In the genomic region with DNA sequence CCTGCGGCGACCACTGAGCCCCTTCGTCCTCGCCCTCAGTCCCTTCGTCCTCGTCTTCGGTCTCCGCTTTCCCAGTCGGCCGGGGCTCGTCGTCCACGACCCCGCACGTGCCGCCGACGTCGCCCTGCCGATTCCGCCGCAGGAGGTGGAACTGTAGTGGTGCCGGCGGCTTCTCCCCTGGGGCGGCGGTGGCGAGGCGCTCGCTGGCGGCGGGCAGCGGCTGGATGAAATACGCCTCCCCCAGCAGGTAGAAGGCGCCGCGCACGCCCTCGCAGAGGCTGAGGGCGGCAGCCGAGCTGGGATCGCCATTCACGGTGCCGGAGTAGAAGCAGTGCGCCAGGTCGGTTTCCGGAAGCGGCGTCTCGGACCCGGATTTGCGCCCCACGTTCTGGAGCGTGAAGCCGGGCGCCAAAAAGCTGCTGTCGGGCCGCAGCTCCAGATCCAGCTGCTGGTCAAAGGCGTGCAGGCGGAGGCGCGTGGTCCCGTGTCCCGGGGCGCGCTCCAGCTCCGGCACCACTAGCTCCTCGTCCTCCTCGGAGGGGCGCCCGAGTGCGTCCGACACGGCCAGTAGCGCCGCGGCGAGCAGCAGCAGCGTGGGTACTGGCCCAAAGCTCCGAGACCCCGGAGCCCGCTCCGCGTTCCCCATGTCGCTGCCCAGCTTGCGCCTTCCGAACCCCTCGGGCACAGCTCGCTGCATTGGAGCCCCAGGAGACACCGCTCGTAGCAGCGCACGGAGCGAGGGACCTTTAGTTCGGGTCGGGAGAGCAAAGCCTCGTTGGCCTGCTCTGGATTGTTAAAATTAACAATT, we compare ENCODE assay signal across 8 cellular contexts. TPM values are rescaled to one million over a fixed set of nuclear protein-coding genes. Genes with fewer than 3 reads are reported as not detected.
DNase-seq lines count a peak whose midpoint lies in the region; ATAC-seq, FAIRE-seq and TF ChIP-seq lines count a peak whose summit lies in the region.

No MANE protein-coding gene starts in this region.

- no peak for ATAC-seq in GM21367 (IDR thresholded peaks at IDR 0.05; ENCODE audit: unreplicated experiment)

- peak overlapping the region; percentile 81 for H3K27ac ChIP-seq in rectal smooth muscle tissue (ENCODE audit: low read depth, low read length)

- H3K27me3 ChIP-seq in MG63 (no peaks in the 10 kb centered on the region), rectal smooth muscle tissue (ENCODE audit: control insufficient read depth, insufficient read depth, low read length) (no peaks in the 10 kb centered on the region)

- FAIRE-seq in GM12891 (lab: Jason Lieb, UNC), result no peak

- no peak for TF ChIP-seq CTCF in astrocyte of the cerebellum (IDR thresholded peaks at IDR 0.05; ENCODE audit: low read depth, low read length, missing control alignments)

- peak; percentile 42 for DNase-seq in COLO668 (lab: John Stamatoyannopoulos, UW; ENCODE audit: unreplicated experiment)
- peak; percentile 56 for DNase-seq in MG63
- DNase-seq in astrocyte of the cerebellum (ENCODE audit: low read depth), result no peak
- DNase-seq in stimulated activated CD4-positive, alpha-beta T cell treated with anti-CD3 and anti-CD28 coated beads, Interleukin-4, amount 100 ng/mL, for 4 hours, result no peak
- no peak for DNase-seq in GM12891 (ENCODE audit: insufficient read length, low spot score)

- H3K4me1 ChIP-seq in rectal smooth muscle tissue (ENCODE audit: control insufficient read depth, insufficient read depth, low read length), result peaks cover 3% of the 10 kb centered on the region

- H3K36me3 ChIP-seq in MG63 (peaks cover 47% of the 10 kb centered on the region), rectal smooth muscle tissue (ENCODE audit: control insufficient read depth, insufficient read depth, low read length) (peaks cover 4% of the 10 kb centered on the region)

- no peak for TF ChIP-seq POLR2A in GM12891 (IDR thresholded peaks at IDR 0.05; ENCODE audit: low read depth, low read length)

- peak overlapping the region; percentile 35 for H3K9ac ChIP-seq in rectal smooth muscle tissue (ENCODE audit: low read length)

- H3K4me3 ChIP-seq in MG63 (peak overlapping the region; percentile 67), astrocyte of the cerebellum (ENCODE audit: low read depth, low read length) (peak overlapping the region; percentile 86), iPS-11a (ENCODE audit: low read depth, low read length) (peak overlapping the region; percentile 79), rectal smooth muscle tissue (ENCODE audit: low read length) (peak overlapping the region; percentile 63)

- H3K9me3 ChIP-seq in MG63, result no peaks in the 10 kb centered on the region

- in situ Hi-C loops in astrocyte of the cerebellum (cut with HindIII; ENCODE audit: low sequenced_read_pairs), result loop anchor here (5.0 kb wide), 1 partner anchor 1493 kb away; no protein-coding TSS in a partner anchor

TF ChIP-seq in GM12891, 5 proteins besides CTCF, POLR2A, EP300 and RAD21:
- TF ChIP-seq PAX5 (IDR thresholded peaks at IDR 0.05; ENCODE audit: insufficient read depth, low read length, severe bottlenecking), result no peak
- no peak for TF ChIP-seq POU2F2 (IDR thresholded peaks at IDR 0.05; ENCODE audit: low read depth, low read length)
- no peak for TF ChIP-seq SPI1 (IDR thresholded peaks at IDR 0.05; ENCODE audit: low read depth, low read length)
- TF ChIP-seq POLR2AphosphoS5 (IDR thresholded peaks at IDR 0.05; ENCODE audit: low read depth, low read length), result no peak
- no peak for TF ChIP-seq TAF1 (IDR thresholded peaks at IDR 0.05; ENCODE audit: low read depth, low read length)

RNA-seq across cellular contexts. Expression of a gene that starts 0.7 kb away (rescaled TPM):
- 170 and 172 TPM in 2 replicates for total RNA-seq in MG63 (2014; rRNA removed; shearing (Covaris generic); ENCODE audit: low replicate concordance)
- polyA plus RNA-seq in GM12891 (2012; ENCODE audit: low read depth, missing spikeins), result not detected

Comparison
In these comparisons a context has a peak if more than half of its experiments do, and no peak if none do; other contexts are left out.
1. DNase-seq: peak in COLO668 (single experiment) and MG63 (single experiment); none in astrocyte of the cerebellum (single experiment), stimulated activated CD4-positive, alpha-beta T cell treated with anti-CD3 and anti-CD28 coated beads, Interleukin-4, amount 100 ng/mL, for 4 hours (0 of 2) and GM12891 (single experiment).
2. Peak in every context shown above with its lines, with median percentiles within 50 percentile points of each other: H3K4me3 ChIP-seq.